In the genomic region with DNA sequence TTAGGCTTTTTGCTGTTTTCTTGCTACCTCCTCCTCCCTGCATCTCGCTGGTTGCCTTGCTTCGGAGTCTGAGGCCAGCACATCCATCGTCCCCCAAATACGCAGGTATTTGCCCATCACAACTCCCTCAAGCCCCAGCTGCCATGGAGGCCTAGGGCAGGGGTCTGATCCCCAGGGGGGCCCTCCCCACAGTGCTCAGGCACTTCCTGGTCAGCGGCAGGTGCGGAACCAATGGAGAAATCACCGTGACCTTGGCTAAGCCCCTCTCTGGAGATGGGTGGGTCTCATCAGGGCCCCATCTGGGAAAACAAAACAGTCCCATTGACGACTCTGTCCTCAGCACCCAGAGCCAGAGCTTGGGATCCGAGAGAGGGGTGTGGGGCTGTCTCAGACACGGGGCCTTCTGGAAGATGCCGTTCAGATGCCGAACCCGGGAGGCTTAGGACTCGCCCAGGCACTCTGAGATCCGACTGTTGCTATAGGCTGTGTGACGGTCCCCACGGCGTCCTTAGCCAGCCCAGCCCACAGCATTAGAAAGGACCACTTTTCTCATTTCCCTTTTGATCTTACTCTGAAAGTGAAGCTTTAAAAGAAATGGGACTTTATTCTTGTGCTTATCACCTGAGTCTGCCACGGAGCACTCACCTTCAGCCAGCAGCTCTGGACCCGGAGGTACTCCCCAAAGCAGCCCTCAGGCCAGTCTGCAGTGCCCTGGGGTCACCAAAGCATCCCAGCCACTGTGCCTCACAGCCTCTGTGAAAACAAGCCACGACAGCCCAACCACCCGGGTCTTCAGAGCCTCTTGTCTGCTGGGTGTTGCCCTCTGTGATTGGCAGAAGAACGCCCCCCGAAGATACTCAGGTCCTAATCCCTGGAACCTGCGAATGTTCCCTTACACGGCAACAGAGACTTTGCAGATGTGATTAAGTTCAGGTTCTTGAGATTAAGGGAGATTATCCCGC, we compare ENCODE assay signal across 21 cellular contexts. TPM values are rescaled to one million over a fixed set of nuclear protein-coding genes. Genes with fewer than 3 reads are reported as not detected.
A peak's percentile ranks its signal among the peaks of the same experiment; 100 is the strongest.
DNase-seq lines count a peak whose midpoint lies in the region; ATAC-seq and TF ChIP-seq lines count a peak whose summit lies in the region.
"Had no signal": no experiment of that assay in that cellular context is flagged by ENCODE, and none has a peak within 500 bp of the region (broad histone marks: within the 10 kb centered on the region; RNA-seq: fewer than 3 reads in every experiment).

No MANE protein-coding gene starts in this region.

- TF ChIP-seq CTCF in WERI-Rb-1 (IDR thresholded peaks at IDR 0.05; ENCODE audit: low read depth, low read length): no peak
- no peak for TF ChIP-seq CTCF in nephron progenitor cell (IDR thresholded peaks at IDR 0.05)

- DNase-seq in NCI-H524 (lab: John Stamatoyannopoulos, UW): peak; percentile 81 to 90
- DNase-seq in WERI-Rb-1: peak; percentile 69
- no peak for DNase-seq in nephron progenitor cell
- DNase-seq in H7: no peak
- no peak for DNase-seq in germinal center (ENCODE audit: low spot score)
- DNase-seq: C1 segment of cervical spinal cord; CD4-positive, alpha-beta memory T cell; COR-L47; KG1; MM.1S; NCI-H2029; NCI-H2227 treated with DMSO at 0.1 percent for 48 hours; NCI-H748 treated with DMSO at 0.1 percent for 48 hours; Right ventricle myocardium superior; RPMI8226; T-cell had no signal

- H3K4me3 Mint-ChIP-seq in nephron progenitor cell: no peak overlapping the region
- H3K4me3 Mint-ChIP-seq: CD4-positive, alpha-beta memory T cell; T-cell had no signal

- H3K9me3 Mint-ChIP-seq in nephron progenitor cell: peaks cover 5% of the 10 kb centered on the region
- H3K9me3 Mint-ChIP-seq: CD4-positive, alpha-beta memory T cell; T-cell had no signal

- no peaks in the 10 kb centered on the region for H3K9me3 ChIP-seq in WERI-Rb-1 (ENCODE audit: severe bottlenecking)

- peaks cover 16% of the 10 kb centered on the region for H3K4me1 Mint-ChIP-seq in nephron progenitor cell
- H3K4me1 Mint-ChIP-seq: CD4-positive, alpha-beta memory T cell had no signal

- peak overlapping the region; percentile 45 for H3K27ac ChIP-seq in WERI-Rb-1

- H3K36me3 Mint-ChIP-seq in nephron progenitor cell (ENCODE audit: low read depth): no peaks in the 10 kb centered on the region
- H3K36me3 Mint-ChIP-seq: CD4-positive, alpha-beta memory T cell; T-cell had no signal

- H3K27ac Mint-ChIP-seq in nephron progenitor cell: peak overlapping the region; percentile 71
- H3K27ac Mint-ChIP-seq: T-cell had no signal

- H3K36me3 ChIP-seq in WERI-Rb-1 (no peaks in the 10 kb centered on the region), H7 (replicated peaks; ENCODE audit: control insufficient read depth, insufficient read depth, low read length) (no peaks in the 10 kb centered on the region)

- ATAC-seq in HG03342 (IDR thresholded peaks at IDR 0.05; ENCODE audit: unreplicated experiment) (no peak), HG03108 (IDR thresholded peaks at IDR 0.05; ENCODE audit: unreplicated experiment) (no peak)
- ATAC-seq: GM12878, T-cell had no signal

- H3K27me3 ChIP-seq in WERI-Rb-1 (ENCODE audit: insufficient read depth, low read depth, severe bottlenecking): no peaks in the 10 kb centered on the region
- no peaks in the 10 kb centered on the region; the same call in 1 of the 2 replicates for H3K27me3 ChIP-seq in H7 (ENCODE audit: control insufficient read depth, insufficient read depth, low read length)

- peaks cover 57% of the 10 kb centered on the region for H3K27me3 Mint-ChIP-seq in nephron progenitor cell (ENCODE audit: low read depth, poor library complexity)

- H3K4me3 ChIP-seq in WERI-Rb-1 (ENCODE audit: low read depth, low read length): peak overlapping the region; percentile 8
- no peak overlapping the region for H3K4me3 ChIP-seq in H7 (ENCODE audit: insufficient read depth, low read depth, low read length)
- H3K4me3 ChIP-seq: GM12878 had no signal

RNA-seq across cellular contexts. Expression of a gene that starts 25.9 kb away (rescaled TPM):
- total RNA-seq in H7 (2014; rRNA removed; shearing (Covaris generic)): 0.67 TPM in 1 of 2 replicates, not detected in the other
- total RNA-seq: A673; CD4-positive, alpha-beta memory T cell; GM12878; Right ventricle myocardium superior; SK-MEL-5; T-cell had no signal

Comparison
In these comparisons a context has a peak if more than half of its experiments do, and no peak if none do; other contexts are left out.
1. DNase-seq: peak in NCI-H524 (2 of 2) and WERI-Rb-1 (single experiment); none in nephron progenitor cell (single experiment), H7 (single experiment) and germinal center (single experiment).